Comparison of ENCODE assay signal across 17 cellular contexts in genomic region chr20:49210750-49211110, GRCh38. TPM values are rescaled to one million over a fixed set of nuclear protein-coding genes. Genes with fewer than 3 reads are reported as not detected.
A peak's percentile ranks its signal among the peaks of the same experiment; 100 is the strongest.
DNase-seq lines count a peak whose midpoint lies in the region; ATAC-seq and TF ChIP-seq lines count a peak whose summit lies in the region.
"Had no signal": no experiment of that assay in that cellular context is flagged by ENCODE, and none has a peak within 500 bp of the region (broad histone marks: within the 10 kb centered on the region; RNA-seq: fewer than 3 reads in every experiment).

No MANE protein-coding gene starts in this region.

- no peaks in the 10 kb centered on the region for H3K27me3 Mint-ChIP-seq in activated CD8-positive, alpha-beta memory T cell treated with anti-CD3 and anti-CD28 coated beads, Interleukin-2, amount 10 ng/mL, durations not matched to agents 7 days and 5 days
- H3K27me3 Mint-ChIP-seq: CD4-positive, alpha-beta T cell had no signal

- H3K36me3 ChIP-seq in liver (ENCODE audit: control insufficient read depth in 4 of 4, insufficient read depth in 3 of 4, low read depth in 1 of 4, low read length in 3 of 4) (no peaks in the 10 kb centered on the region), stomach (no peaks in the 10 kb centered on the region), WERI-Rb-1 (no peaks in the 10 kb centered on the region)
- H3K36me3 ChIP-seq: HAP-1 had no signal

- no peak for ATAC-seq in activated CD8-positive, alpha-beta memory T cell treated with anti-CD3 and anti-CD28 coated beads, Interleukin-2, amount 10 ng/mL, durations not matched to agents 7 days and 5 days
- ATAC-seq: GM12878 had no signal

- DNase-seq in fibroblast of mammary gland (ENCODE audit: low read depth) (peak; percentile 7), stomach (no peak), NCI-H345 treated with DMSO at 0.1 percent for 48 hours (lab: John Stamatoyannopoulos, UW; ENCODE audit: unreplicated experiment) (no peak), WERI-Rb-1 (no peak)
- no peak for DNase-seq in activated CD8-positive, alpha-beta memory T cell treated with anti-CD3 and anti-CD28 coated beads, Interleukin-2, amount 10 ng/mL, durations not matched to agents 7 days and 5 days
- DNase-seq: ACHN; AML-193; Caco-2; CD4-positive, alpha-beta T cell; DMS153; DMS79; GM23248 had no signal

- H3K27ac ChIP-seq in VCaP (peak overlapping the region; percentile 60), liver (ENCODE audit: low read depth in 1 of 2, low read length in 2 of 2) (no peak overlapping the region), stomach (peak overlapping the region in 3 of 5 donors; percentile 4 to 32 (median 7)), WERI-Rb-1 (no peak overlapping the region)
- H3K27ac ChIP-seq: C4-2B, GM23248 had no signal

- H3K4me3 ChIP-seq in fibroblast of mammary gland (ENCODE audit: control insufficient read depth, low read depth, low read length), result no peak overlapping the region
- H3K4me3 ChIP-seq in liver (ENCODE audit: low read depth in 1 of 3, low read length in 3 of 3), result no peak overlapping the region
- H3K4me3 ChIP-seq in stomach, result no peak overlapping the region
- H3K4me3 ChIP-seq in WERI-Rb-1 (ENCODE audit: low read depth, low read length), result no peak overlapping the region
- H3K4me3 ChIP-seq: GM12878, GM23248, HAP-1 had no signal

- no peak overlapping the region for H3K4me3 Mint-ChIP-seq in activated CD8-positive, alpha-beta memory T cell treated with anti-CD3 and anti-CD28 coated beads, Interleukin-2, amount 10 ng/mL, durations not matched to agents 7 days and 5 days
- H3K4me3 Mint-ChIP-seq: CD4-positive, alpha-beta T cell had no signal

- no peak for TF ChIP-seq EP300 in stomach (IDR thresholded peaks at IDR 0.05)

- no peak overlapping the region for H3K9ac ChIP-seq in liver (ENCODE audit: low read depth in 1 of 2, low read length in 2 of 2)
- H3K9ac ChIP-seq: GM23248 had no signal

- TF ChIP-seq RAD21 in liver (IDR thresholded peaks at IDR 0.05), result no peak

- intact Hi-C loops in stomach (cut with DNase I; ENCODE audit: low total_unique reads), result no loop called here

- peaks cover 7% of the 10 kb centered on the region for H3K36me3 Mint-ChIP-seq in activated CD8-positive, alpha-beta memory T cell treated with anti-CD3 and anti-CD28 coated beads, Interleukin-2, amount 10 ng/mL, durations not matched to agents 7 days and 5 days

- TF ChIP-seq POLR2A in stomach (IDR thresholded peaks at IDR 0.05), result no peak

- TF ChIP-seq CTCF in VCaP (conservative IDR thresholded peaks at IDR 0.05) (no peak), fibroblast of mammary gland (conservative IDR thresholded peaks at IDR 0.05; ENCODE audit: control insufficient read depth, insufficient read depth, low read depth, low read length) (no peak), liver (IDR thresholded peaks at IDR 0.05; ENCODE audit: low read depth, low read length, missing input control) (no peak), stomach (IDR thresholded peaks at IDR 0.05) (no peak), WERI-Rb-1 (IDR thresholded peaks at IDR 0.05; ENCODE audit: low read depth, low read length) (no peak)

- H3K4me1 ChIP-seq in liver (ENCODE audit: control insufficient read depth in 4 of 4, insufficient read depth in 4 of 4, low read length in 3 of 4) (peaks cover 0 to 3% (median 0%) of the 10 kb centered on the region in 4 donors), stomach (peaks cover 0 to 8% (median 0%) of the 10 kb centered on the region in 4 donors)
- H3K4me1 ChIP-seq: Caco-2, HAP-1 had no signal

- peaks cover 6% of the 10 kb centered on the region for H3K9me3 Mint-ChIP-seq in activated CD8-positive, alpha-beta memory T cell treated with anti-CD3 and anti-CD28 coated beads, Interleukin-2, amount 10 ng/mL, durations not matched to agents 7 days and 5 days (ENCODE audit: low read depth)
- H3K9me3 Mint-ChIP-seq: CD4-positive, alpha-beta T cell had no signal

- WGBS in liver, result 32% methylated on average over 1 of the region's 1 CpG
- 21 to 43% (median 30%) methylated on average over 1 of the region's 1 CpG for WGBS in stomach, 5 donors

- no peaks in the 10 kb centered on the region for H3K27me3 ChIP-seq in liver (ENCODE audit: control insufficient read depth in 4 of 4, insufficient read depth in 4 of 4, low read length in 3 of 4)
- H3K27me3 ChIP-seq in stomach, result no peaks in the 10 kb centered on the region
- H3K27me3 ChIP-seq in WERI-Rb-1 (ENCODE audit: insufficient read depth, low read depth, severe bottlenecking), result no peaks in the 10 kb centered on the region

- H3K27ac Mint-ChIP-seq in activated CD8-positive, alpha-beta memory T cell treated with anti-CD3 and anti-CD28 coated beads, Interleukin-2, amount 10 ng/mL, durations not matched to agents 7 days and 5 days, result no peak overlapping the region
- H3K27ac Mint-ChIP-seq: CD4-positive, alpha-beta T cell had no signal

- no peaks in the 10 kb centered on the region for H3K4me1 Mint-ChIP-seq in activated CD8-positive, alpha-beta memory T cell treated with anti-CD3 and anti-CD28 coated beads, Interleukin-2, amount 10 ng/mL, durations not matched to agents 7 days and 5 days

- H3K9me3 ChIP-seq in liver (ENCODE audit: control insufficient read depth in 4 of 4, low read length in 3 of 4), result peaks cover 0 to 3% (median 1%) of the 10 kb centered on the region in 4 donors
- H3K9me3 ChIP-seq in stomach, result peaks cover 0 to 11% (median 8%) of the 10 kb centered on the region in 4 donors
- H3K9me3 ChIP-seq in WERI-Rb-1 (ENCODE audit: severe bottlenecking), result peaks cover 10% of the 10 kb centered on the region

- CTCF ChIA-PET in activated CD8-positive, alpha-beta memory T cell treated with anti-CD3 and anti-CD28 coated beads, Interleukin-2, amount 10 ng/mL, durations not matched to agents 7 days and 5 days (lab: Charles Lee), result interaction anchor here (1.1 to 11.7 kb wide), 3 partner anchors 8 to 82 kb away, joined by 3 to 161 read pairs (median 3); partner anchors contain the start of gene DDX27

TF ChIP-seq in liver, 16 proteins besides CTCF, POLR2A, EP300 and RAD21:
- peak; percentile 1 for TF ChIP-seq FOXA1 (IDR thresholded peaks at IDR 0.05)
- no peak for TF ChIP-seq MAX (IDR thresholded peaks at IDR 0.05)
- TF ChIP-seq NR2F2 (IDR thresholded peaks at IDR 0.05), result no peak

RNA-seq across cellular contexts. Expression of gene DDX27, which starts 8.5 kb away (rescaled TPM):
- total RNA-seq in liver, result 10 to 100 TPM; 13.8 to 16.0 TPM
- polyA plus RNA-seq in liver, result 10 to 100 TPM in 1 of 2 donors, 1 to 10 TPM in 1; 8.8 to 12.1 TPM
- total RNA-seq in stomach, result 10 to 100 TPM; 11.7 to 38.2 (median 36.2) TPM
- 10 to 100 TPM; 21.0 to 21.5 (median 21.4) TPM for polyA plus RNA-seq in stomach
- 10 to 100 TPM; 40.5 to 52.7 TPM for total RNA-seq in activated CD8-positive, alpha-beta memory T cell treated with anti-CD3 and anti-CD28 coated beads, Interleukin-2, amount 10 ng/mL, durations not matched to agents 7 days and 5 days

RNA-seq across cellular contexts. Expression of gene STAU1, which starts 22.6 kb away (rescaled TPM):
- 10 to 100 TPM; 59.4 to 89.2 TPM for total RNA-seq in liver
- polyA plus RNA-seq in liver, result 10 to 100 TPM; 53.5 to 71.0 TPM
- 100 to 1,000 TPM in 1 of 5 donors, 10 to 100 TPM in 4; 33.9 to 129 (median 77.3) TPM for total RNA-seq in stomach
- polyA plus RNA-seq in stomach, result 10 to 100 TPM; 33.0 to 59.3 (median 38.4) TPM
- total RNA-seq in activated CD8-positive, alpha-beta memory T cell treated with anti-CD3 and anti-CD28 coated beads, Interleukin-2, amount 10 ng/mL, durations not matched to agents 7 days and 5 days, result 10 to 100 TPM; 56.2 to 66.8 TPM

Comparison
In these comparisons a context has a peak if more than half of its experiments do, and no peak if none do; other contexts are left out.
1. H3K27ac ChIP-seq: peak in VCaP (single experiment) and stomach (3 of 5); none in liver (0 of 2) and WERI-Rb-1 (single experiment).